Comparison of ENCODE assay signal across 1 cellular context in genomic region chr2:24183369-24184069, GRCh38.
TF ChIP-seq lines count a peak whose summit lies in the region.

No MANE protein-coding gene starts in this region.

TF ChIP-seq in H1, 55 proteins besides CTCF, POLR2A, EP300 and RAD21:
- no peak for TF ChIP-seq BCL11A (IDR thresholded peaks at IDR 0.05; ENCODE audit: low read depth in 2 of 2, low read length in 2 of 2)
- TF ChIP-seq SIX5 (IDR thresholded peaks at IDR 0.05; ENCODE audit: low read depth, low read length) = no peak
- TF ChIP-seq CBX8 (IDR thresholded peaks at IDR 0.05; ENCODE audit: borderline replicate concordance, low read depth, low read length) = no peak
- no peak for TF ChIP-seq RNF2 (IDR thresholded peaks at IDR 0.05; ENCODE audit: borderline replicate concordance, low read depth, low read length, missing control alignments, poor library complexity, severe bottlenecking)
- TF ChIP-seq GTF2F1 (IDR thresholded peaks at IDR 0.05; ENCODE audit: borderline replicate concordance, low read depth, low read length) = no peak
- TF ChIP-seq SRF (IDR thresholded peaks at IDR 0.05; ENCODE audit: low read depth, low read length) = no peak
- TF ChIP-seq EGR1 (IDR thresholded peaks at IDR 0.05; ENCODE audit: borderline replicate concordance, low read depth, low read length) = no peak
- TF ChIP-seq KDM5A (IDR thresholded peaks at IDR 0.05; ENCODE audit: low read length) = no peak
- TF ChIP-seq BACH1 (IDR thresholded peaks at IDR 0.05; ENCODE audit: low read length) = no peak
- no peak for TF ChIP-seq CHD1 (IDR thresholded peaks at IDR 0.05; ENCODE audit: low read depth, low read length)
- no peak for TF ChIP-seq SP4 (IDR thresholded peaks at IDR 0.05; ENCODE audit: low read length)
- TF ChIP-seq NRF1 (IDR thresholded peaks at IDR 0.05; ENCODE audit: low read depth, low read length) = no peak
- TF ChIP-seq SP2 (IDR thresholded peaks at IDR 0.05; ENCODE audit: low read length) = no peak
